ENCODE assay signal across 9 cellular contexts in genomic region chr5:66807743-66808142, GRCh38.
DNase-seq lines count a peak whose midpoint lies in the region; ATAC-seq, FAIRE-seq and TF ChIP-seq lines count a peak whose summit lies in the region.
"Had no signal": no experiment of that assay in that cellular context is flagged by ENCODE, and none has a peak within 500 bp of the region (broad histone marks: within the 10 kb centered on the region; RNA-seq: fewer than 3 reads in every experiment).

No MANE protein-coding gene starts in this region.

- dilution Hi-C loops in keratinocyte (cut with MboI; ENCODE audit: extremely low pct_ligation_motif_present, low sequenced_read_pairs), result no loop called here

- intact Hi-C loops in Right ventricle myocardium superior (cut with DNase I) (no loop called here), cardiac septum (cut with DNase I) (loop anchor here (2.0 kb wide), 1 partner anchor 51 kb away; no protein-coding TSS in a partner anchor), ascending aorta (cut with DNase I) (no loop called here)

- no peak overlapping the region for H2AFZ ChIP-seq in keratinocyte (ENCODE audit: control insufficient read depth, low read length)

- H3K4me2 ChIP-seq in keratinocyte (ENCODE audit: control insufficient read depth, extremely low read depth, insufficient read depth, low read depth, low read length), result peak overlapping the region; percentile 57

- DNase-seq in Right ventricle myocardium superior (no peak), cardiac septum (ENCODE audit: low spot score) (no peak), ascending aorta (ENCODE audit: low spot score in 2 of 2) (no peak), keratinocyte (ENCODE audit: low read depth, low spot score) (no peak), KG1 (lab: John Stamatoyannopoulos, UW) (no peak)
- no peak for DNase-seq in activated CD4-positive, alpha-beta T cell treated with anti-CD3 and anti-CD28 coated beads, Interleukin-2, amount 50 U/mL, for 1 hour

- no peak overlapping the region for H3K9ac ChIP-seq in keratinocyte (ENCODE audit: control insufficient read depth, extremely low read depth, insufficient read depth, low read length)

- TF ChIP-seq CTCF in ascending aorta (IDR thresholded peaks at IDR 0.05) (peak in 2 of 3 experiments; percentile 27 to 34), keratinocyte (optimal IDR thresholded peaks at IDR 0.05 in 1 of 3, IDR thresholded peaks at IDR 0.05 in 1 of 3, conservative IDR thresholded peaks at IDR 0.05 in 1 of 3; ENCODE audit: extremely low read depth in 1 of 3, insufficient read depth in 2 of 3, low read length in 3 of 3) (peak; percentile 62 to 85 (median 68))

- ATAC-seq in Right ventricle myocardium superior (ENCODE audit: poor library complexity), result peak; percentile 81
- ATAC-seq in GM21825 (IDR thresholded peaks at IDR 0.05; ENCODE audit: unreplicated experiment), result no peak
- ATAC-seq in HG03460 (IDR thresholded peaks at IDR 0.05; ENCODE audit: unreplicated experiment), result no peak

- no peaks in the 10 kb centered on the region for H3K79me2 ChIP-seq in keratinocyte (ENCODE audit: control insufficient read depth, insufficient read depth, low read length)

- H3K27ac ChIP-seq in ascending aorta, result no peak overlapping the region
- H3K27ac ChIP-seq in keratinocyte (ENCODE audit: control insufficient read depth, insufficient read depth, low read length), result no peak overlapping the region

- H4K20me1 ChIP-seq in keratinocyte (ENCODE audit: control insufficient read depth, extremely low read depth, insufficient read depth, low read length), result no peaks in the 10 kb centered on the region

- H3K27me3 ChIP-seq in ascending aorta (no peaks in the 10 kb centered on the region), keratinocyte (ENCODE audit: control insufficient read depth, extremely low read depth, insufficient read depth, low read length) (peaks cover 3% of the 10 kb centered on the region)

- no peaks in the 10 kb centered on the region for H3K9me1 ChIP-seq in keratinocyte (ENCODE audit: control insufficient read depth, extremely low read depth, insufficient read depth, low read length)

- no peak overlapping the region for H3K4me3 ChIP-seq in ascending aorta
- H3K4me3 ChIP-seq in keratinocyte (ENCODE audit: control insufficient read depth in 2 of 3, extremely low read depth in 1 of 3, insufficient read depth in 2 of 3, low read depth in 1 of 3, low read length in 3 of 3), result no peak overlapping the region

- H3K9me3 ChIP-seq in ascending aorta (no peaks in the 10 kb centered on the region), keratinocyte (ENCODE audit: control insufficient read depth, low read depth, low read length) (no peaks in the 10 kb centered on the region)

- H3K36me3 ChIP-seq in ascending aorta, result no peaks in the 10 kb centered on the region
- no peaks in the 10 kb centered on the region for H3K36me3 ChIP-seq in keratinocyte (ENCODE audit: control insufficient read depth in 2 of 2, extremely low read depth in 1 of 2, insufficient read depth in 2 of 2, low read length in 2 of 2)

- no peaks in the 10 kb centered on the region for H3K4me1 ChIP-seq in ascending aorta
- H3K4me1 ChIP-seq in keratinocyte (ENCODE audit: control insufficient read depth, extremely low read depth, insufficient read depth, low read length), result peaks cover 5% of the 10 kb centered on the region

- FAIRE-seq in keratinocyte (lab: Jason Lieb, UNC), result peak; percentile 98
- FAIRE-seq: RCC 7860 had no signal
